Comparison of ENCODE assay signal across 19 cellular contexts in the genomic region with DNA sequence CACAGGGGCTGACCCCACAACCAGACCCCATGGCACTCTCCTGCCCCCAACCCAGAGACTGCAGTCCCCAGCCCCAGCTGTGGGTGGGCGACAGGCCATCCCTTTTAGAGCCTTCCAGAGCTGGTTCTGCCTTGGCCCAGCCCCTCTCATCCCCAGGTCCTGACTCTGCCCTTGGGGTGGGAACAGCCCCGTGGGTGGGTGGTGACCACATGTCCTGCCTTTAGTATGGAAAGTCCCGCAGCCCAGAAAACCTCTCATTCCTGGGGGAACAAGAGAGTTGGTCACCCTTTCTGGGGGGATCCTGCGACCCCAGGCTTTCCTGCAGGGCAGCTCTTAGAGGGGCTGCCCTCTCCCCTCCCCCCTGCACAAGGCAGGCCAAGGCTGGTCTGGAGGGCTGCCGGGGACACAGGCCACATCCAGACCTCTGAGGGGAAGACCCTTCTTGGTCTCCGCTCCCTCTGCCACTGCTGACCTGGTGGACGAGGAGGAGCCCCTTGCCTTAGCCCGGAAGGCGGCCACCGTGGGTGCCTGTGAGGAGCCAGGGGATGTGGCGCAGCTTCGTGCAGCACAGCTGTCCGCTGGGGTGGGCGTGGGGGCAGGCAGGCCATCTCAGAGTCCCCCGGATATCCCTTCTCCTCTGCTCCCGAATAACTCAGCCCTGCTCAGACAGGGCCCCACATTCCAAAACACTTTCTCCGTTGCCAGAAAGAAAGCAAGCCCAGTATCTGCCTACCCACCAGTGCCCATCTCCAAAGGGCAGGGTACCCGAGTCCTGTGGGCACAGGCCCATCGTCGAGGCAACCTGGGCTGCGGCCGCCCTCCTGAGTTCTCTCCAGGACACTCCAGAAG.
"Had no signal": no experiment of that assay in that cellular context is flagged by ENCODE, and none has a peak within 500 bp of the region (broad histone marks: within the 10 kb centered on the region; RNA-seq: fewer than 3 reads in every experiment).

No MANE protein-coding gene starts in this region.

- DNase-seq: cerebellar nuclear complex; esophagus squamous epithelium; foreskin fibroblast; immature natural killer cell; naive thymus-derived CD8-positive, alpha-beta T cell; nucleus accumbens; stimulated activated CD4-positive, alpha-beta T cell treated with anti-CD3 and anti-CD28 coated beads, Interleukin-15, amount 100 ng/mL, for 24 hours; stimulated activated CD4-positive, alpha-beta T cell treated with anti-CD3 and anti-CD28 coated beads, Interleukin-1b, Interleukin-23, amount 100 ng/mL, for 48 hours; stimulated activated CD4-positive, alpha-beta T cell treated with anti-CD3 and anti-CD28 coated beads, Interleukin-4, amount 100 ng/mL, for 24 hours; stimulated activated naive CD8-positive, alpha-beta T cell treated with anti-CD3 and anti-CD28 coated beads, Interleukin-15, amount 100 ng/mL, for 72 hours; testis had no signal

- ATAC-seq: left lung; mucosa of descending colon; naive thymus-derived CD8-positive, alpha-beta T cell; right lobe of liver; stimulated activated memory B cell treated with anti-CD40 and anti-IgM and Interleukin-4, amounts not matched to agents 10 μg/mL and 1 μg/mL and 100 μg/mL, for 72 hours; stimulated activated naive CD8-positive, alpha-beta T cell treated with anti-CD3 and anti-CD28 coated beads, Interleukin-15, amount 100 ng/mL, for 72 hours had no signal

- H3K27ac ChIP-seq: esophagus squamous epithelium, left lung, ovary, right lobe of liver, spleen, testis, tibial nerve had no signal

- H3K9me3 Mint-ChIP-seq: dendritic cell treated with granulocyte-macrophage colony-stimulating factor and Interleukin-4, amounts not matched to agents 40 ng/mL and 50 ng/mL, for 4 days; immature natural killer cell; naive thymus-derived CD8-positive, alpha-beta T cell; stimulated activated memory B cell treated with anti-CD40 and anti-IgM and Interleukin-4, amounts not matched to agents 10 μg/mL and 1 μg/mL and 100 μg/mL, for 72 hours; stimulated activated naive CD8-positive, alpha-beta T cell treated with anti-CD3 and anti-CD28 coated beads, Interleukin-15, amount 100 ng/mL, for 72 hours had no signal

- H3K36me3 ChIP-seq: left lung, ovary, right lobe of liver had no signal

- H3K4me3 ChIP-seq: esophagus squamous epithelium, left lung, mucosa of descending colon, ovary, right lobe of liver, spleen, testis, tibial nerve had no signal

- H3K27me3 Mint-ChIP-seq: dendritic cell treated with granulocyte-macrophage colony-stimulating factor and Interleukin-4, amounts not matched to agents 40 ng/mL and 50 ng/mL, for 4 days; naive thymus-derived CD8-positive, alpha-beta T cell; stimulated activated memory B cell treated with anti-CD40 and anti-IgM and Interleukin-4, amounts not matched to agents 10 μg/mL and 1 μg/mL and 100 μg/mL, for 72 hours; stimulated activated naive CD8-positive, alpha-beta T cell treated with anti-CD3 and anti-CD28 coated beads, Interleukin-15, amount 100 ng/mL, for 72 hours had no signal

- H3K27me3 ChIP-seq: esophagus squamous epithelium, left lung, ovary, right lobe of liver, spleen, testis, tibial nerve had no signal

- H3K36me3 Mint-ChIP-seq: naive thymus-derived CD8-positive, alpha-beta T cell; stimulated activated memory B cell treated with anti-CD40 and anti-IgM and Interleukin-4, amounts not matched to agents 10 μg/mL and 1 μg/mL and 100 μg/mL, for 72 hours had no signal

- H3K27ac Mint-ChIP-seq: dendritic cell treated with granulocyte-macrophage colony-stimulating factor and Interleukin-4, amounts not matched to agents 40 ng/mL and 50 ng/mL, for 4 days; stimulated activated memory B cell treated with anti-CD40 and anti-IgM and Interleukin-4, amounts not matched to agents 10 μg/mL and 1 μg/mL and 100 μg/mL, for 72 hours; stimulated activated naive CD8-positive, alpha-beta T cell treated with anti-CD3 and anti-CD28 coated beads, Interleukin-15, amount 100 ng/mL, for 72 hours had no signal

- H3K4me3 Mint-ChIP-seq: dendritic cell treated with granulocyte-macrophage colony-stimulating factor and Interleukin-4, amounts not matched to agents 40 ng/mL and 50 ng/mL, for 4 days; immature natural killer cell; naive thymus-derived CD8-positive, alpha-beta T cell; stimulated activated memory B cell treated with anti-CD40 and anti-IgM and Interleukin-4, amounts not matched to agents 10 μg/mL and 1 μg/mL and 100 μg/mL, for 72 hours; stimulated activated naive CD8-positive, alpha-beta T cell treated with anti-CD3 and anti-CD28 coated beads, Interleukin-15, amount 100 ng/mL, for 72 hours had no signal

- H3K9me3 ChIP-seq: esophagus squamous epithelium, left lung, mucosa of descending colon, ovary, right lobe of liver, spleen, testis, tibial nerve had no signal
